1 cellular context compared by ENCODE assay signal in the genomic region with DNA sequence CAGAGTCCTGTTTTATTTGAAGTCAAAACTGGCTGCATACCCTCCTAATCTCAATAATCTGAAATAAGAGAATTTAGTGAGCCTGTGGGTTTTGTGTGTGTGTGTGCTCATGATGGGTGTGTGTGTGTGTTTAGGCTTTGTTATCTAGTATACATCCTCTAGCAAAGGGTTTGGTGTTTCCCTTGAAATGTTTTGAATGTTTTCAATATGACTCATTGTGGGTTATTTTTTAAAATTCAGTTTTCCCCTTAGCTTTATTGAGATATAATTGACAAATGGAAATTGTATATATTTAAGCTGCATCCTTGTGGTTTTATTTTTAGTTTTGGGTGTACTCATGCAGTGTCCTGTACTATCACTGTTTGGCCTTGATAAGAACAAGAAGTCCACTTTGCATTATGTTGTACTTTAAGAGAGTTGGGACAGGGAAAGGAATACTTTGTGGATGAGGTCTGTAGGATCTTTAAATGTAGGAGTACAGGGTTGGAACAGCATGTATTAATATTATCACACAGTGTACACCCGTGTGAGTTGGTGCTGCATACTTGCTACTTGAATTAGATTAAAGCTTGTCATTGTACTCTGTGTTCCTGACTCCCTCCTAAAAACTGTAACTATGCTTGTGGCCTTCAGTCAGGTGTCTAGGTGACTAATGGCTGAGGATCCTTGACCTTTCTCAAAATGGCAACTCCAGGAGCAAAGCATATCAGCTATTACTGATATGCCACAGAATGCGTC.
TF ChIP-seq lines count a peak whose summit lies in the region.

No MANE protein-coding gene starts in this region.

TF ChIP-seq in K562, 482 proteins besides CTCF, POLR2A, EP300 and RAD21 (continued from another document):
- TF ChIP-seq ZBTB40 (IDR thresholded peaks at IDR 0.05), result peak; percentile 67
- no peak for TF ChIP-seq ZBTB40 (CRISPR knock-in tag; IDR thresholded peaks at IDR 0.05)
- TF ChIP-seq ZNF780A (CRISPR knock-in tag; IDR thresholded peaks at IDR 0.05), result no peak
- no peak for TF ChIP-seq SRSF9 (IDR thresholded peaks at IDR 0.05; ENCODE audit: borderline replicate concordance, low read depth, low read length)
- TF ChIP-seq HINFP (tag; conservative IDR thresholded peaks at IDR 0.05; ENCODE audit: low read depth), result no peak
- no peak for TF ChIP-seq ZNF655 (CRISPR knock-in tag; IDR thresholded peaks at IDR 0.05)
- no peak for TF ChIP-seq ZNF644 (tag; IDR thresholded peaks at IDR 0.05; ENCODE audit: low read depth)
- TF ChIP-seq SAFB2 (IDR thresholded peaks at IDR 0.05; ENCODE audit: borderline replicate concordance, low read depth, low read length, severe bottlenecking), result no peak
- TF ChIP-seq PURB (CRISPR knock-in tag; IDR thresholded peaks at IDR 0.05; ENCODE audit: low read depth), result no peak
- no peak for TF ChIP-seq HBP1 (CRISPR knock-in tag; IDR thresholded peaks at IDR 0.05)
- TF ChIP-seq CBX1 (IDR thresholded peaks at IDR 0.05; ENCODE audit: low read depth), result no peak
- no peak for TF ChIP-seq PHF21A (IDR thresholded peaks at IDR 0.05; ENCODE audit: borderline replicate concordance, low read depth)
- TF ChIP-seq ZNF507 (tag; conservative IDR thresholded peaks at IDR 0.05), result no peak
- no peak for TF ChIP-seq NFXL1 (CRISPR knock-in tag; IDR thresholded peaks at IDR 0.05)
- TF ChIP-seq ZNF23 (CRISPR knock-in tag; IDR thresholded peaks at IDR 0.05), result no peak
- TF ChIP-seq, protein P1, sequence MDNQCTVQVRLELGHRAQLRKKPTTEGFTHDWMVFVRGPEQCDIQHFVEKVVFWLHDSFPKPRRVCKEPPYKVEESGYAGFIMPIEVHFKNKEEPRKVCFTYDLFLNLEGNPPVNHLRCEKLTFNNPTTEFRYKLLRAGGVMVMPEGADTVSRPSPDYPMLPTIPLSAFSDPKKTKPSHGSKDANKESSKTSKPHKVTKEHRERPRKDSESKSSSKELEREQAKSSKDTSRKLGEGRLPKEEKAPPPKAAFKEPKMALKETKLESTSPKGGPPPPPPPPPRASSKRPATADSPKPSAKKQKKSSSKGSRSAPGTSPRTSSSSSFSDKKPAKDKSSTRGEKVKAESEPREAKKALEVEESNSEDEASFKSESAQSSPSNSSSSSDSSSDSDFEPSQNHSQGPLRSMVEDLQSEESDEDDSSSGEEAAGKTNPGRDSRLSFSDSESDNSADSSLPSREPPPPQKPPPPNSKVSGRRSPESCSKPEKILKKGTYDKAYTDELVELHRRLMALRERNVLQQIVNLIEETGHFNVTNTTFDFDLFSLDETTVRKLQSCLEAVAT (IDR thresholded peaks at IDR 0.05), result peak in 1 of 2 experiments; percentile 52; a peak in 1 of 4 replicates
- TF ChIP-seq ASH1L (IDR thresholded peaks at IDR 0.05; ENCODE audit: borderline replicate concordance, low read depth, partially characterized antibody), result no peak
